In the genomic region with DNA sequence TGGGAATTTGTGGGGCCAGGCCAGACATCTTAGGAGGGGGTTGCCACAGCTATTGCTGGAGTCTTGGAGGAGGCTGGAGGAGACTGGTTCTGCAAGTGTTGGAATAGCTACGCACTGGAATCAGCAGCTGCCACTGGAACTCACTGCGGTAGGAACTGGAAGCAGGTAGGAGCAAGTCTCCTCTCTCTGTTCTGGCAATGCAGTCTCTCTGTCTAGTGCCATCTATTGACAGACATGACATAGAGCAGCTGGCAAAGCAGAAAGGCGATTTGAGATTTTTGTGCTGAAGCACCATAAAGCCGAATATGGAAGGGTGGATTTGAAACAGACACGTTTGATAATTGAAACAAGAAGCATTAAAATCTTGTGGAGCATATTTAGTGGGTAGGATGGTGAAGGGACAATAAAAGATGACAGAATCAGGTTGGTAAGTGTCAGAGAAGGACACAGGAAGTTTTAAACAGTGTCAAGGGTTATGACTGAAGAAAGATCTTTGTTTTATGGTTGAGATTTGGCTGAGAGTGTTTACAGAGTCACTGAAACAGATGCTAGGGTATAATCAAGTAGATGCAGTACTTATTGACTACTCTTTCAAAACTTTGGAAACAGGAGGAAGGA, we compare ENCODE assay signal across 1 cellular context.
TF ChIP-seq lines count a peak whose summit lies in the region.

No MANE protein-coding gene starts in this region.

TF ChIP-seq in H1, 55 proteins besides CTCF, POLR2A, EP300 and RAD21:
- TF ChIP-seq CEBPB (IDR thresholded peaks at IDR 0.05; ENCODE audit: low read depth, low read length) (no peak), CBX5 (IDR thresholded peaks at IDR 0.05; ENCODE audit: low read depth, low read length) (no peak), SRF (IDR thresholded peaks at IDR 0.05; ENCODE audit: low read depth, low read length) (no peak), YY1 (IDR thresholded peaks at IDR 0.05; ENCODE audit: low read depth, low read length) (0 out of 2 replicates have a peak, but pooled peaks have one; percentile 28), EZH2 (IDR thresholded peaks at IDR 0.05; ENCODE audit: low read depth, low read length, severe bottlenecking) (no peak), SP4 (IDR thresholded peaks at IDR 0.05; ENCODE audit: low read length) (no peak), POU5F1 (IDR thresholded peaks at IDR 0.05; ENCODE audit: low read depth, low read length) (no peak), SAP30 (IDR thresholded peaks at IDR 0.05; ENCODE audit: insufficient read depth, insufficient replicate concordance, low read length) (no peak), BCL11A (IDR thresholded peaks at IDR 0.05; ENCODE audit: low read depth in 2 of 2, low read length in 2 of 2) (no peak), FOSL1 (IDR thresholded peaks at IDR 0.05; ENCODE audit: insufficient read depth, low read depth, low read length) (no peak), HDAC6 (IDR thresholded peaks at IDR 0.05; ENCODE audit: low read depth, low read length) (no peak), SIRT6 (IDR thresholded peaks at IDR 0.05; ENCODE audit: low read length) (no peak), CREB1 (IDR thresholded peaks at IDR 0.05) (peak; percentile 50; the same call in 1 of the 2 replicates), SUZ12 (IDR thresholded peaks at IDR 0.05; ENCODE audit: low read length) (no peak), SP1 (IDR thresholded peaks at IDR 0.05; ENCODE audit: low read depth, low read length) (0 out of 2 replicates have a peak, but pooled peaks have one; percentile 14), CBX8 (IDR thresholded peaks at IDR 0.05; ENCODE audit: borderline replicate concordance, low read depth, low read length) (no peak), ASH2L (IDR thresholded peaks at IDR 0.05; ENCODE audit: low read length) (peak; percentile 48), TAF1 (IDR thresholded peaks at IDR 0.05; ENCODE audit: low read depth, low read length) (no peak)
- TF ChIP-seq, protein P1, sequence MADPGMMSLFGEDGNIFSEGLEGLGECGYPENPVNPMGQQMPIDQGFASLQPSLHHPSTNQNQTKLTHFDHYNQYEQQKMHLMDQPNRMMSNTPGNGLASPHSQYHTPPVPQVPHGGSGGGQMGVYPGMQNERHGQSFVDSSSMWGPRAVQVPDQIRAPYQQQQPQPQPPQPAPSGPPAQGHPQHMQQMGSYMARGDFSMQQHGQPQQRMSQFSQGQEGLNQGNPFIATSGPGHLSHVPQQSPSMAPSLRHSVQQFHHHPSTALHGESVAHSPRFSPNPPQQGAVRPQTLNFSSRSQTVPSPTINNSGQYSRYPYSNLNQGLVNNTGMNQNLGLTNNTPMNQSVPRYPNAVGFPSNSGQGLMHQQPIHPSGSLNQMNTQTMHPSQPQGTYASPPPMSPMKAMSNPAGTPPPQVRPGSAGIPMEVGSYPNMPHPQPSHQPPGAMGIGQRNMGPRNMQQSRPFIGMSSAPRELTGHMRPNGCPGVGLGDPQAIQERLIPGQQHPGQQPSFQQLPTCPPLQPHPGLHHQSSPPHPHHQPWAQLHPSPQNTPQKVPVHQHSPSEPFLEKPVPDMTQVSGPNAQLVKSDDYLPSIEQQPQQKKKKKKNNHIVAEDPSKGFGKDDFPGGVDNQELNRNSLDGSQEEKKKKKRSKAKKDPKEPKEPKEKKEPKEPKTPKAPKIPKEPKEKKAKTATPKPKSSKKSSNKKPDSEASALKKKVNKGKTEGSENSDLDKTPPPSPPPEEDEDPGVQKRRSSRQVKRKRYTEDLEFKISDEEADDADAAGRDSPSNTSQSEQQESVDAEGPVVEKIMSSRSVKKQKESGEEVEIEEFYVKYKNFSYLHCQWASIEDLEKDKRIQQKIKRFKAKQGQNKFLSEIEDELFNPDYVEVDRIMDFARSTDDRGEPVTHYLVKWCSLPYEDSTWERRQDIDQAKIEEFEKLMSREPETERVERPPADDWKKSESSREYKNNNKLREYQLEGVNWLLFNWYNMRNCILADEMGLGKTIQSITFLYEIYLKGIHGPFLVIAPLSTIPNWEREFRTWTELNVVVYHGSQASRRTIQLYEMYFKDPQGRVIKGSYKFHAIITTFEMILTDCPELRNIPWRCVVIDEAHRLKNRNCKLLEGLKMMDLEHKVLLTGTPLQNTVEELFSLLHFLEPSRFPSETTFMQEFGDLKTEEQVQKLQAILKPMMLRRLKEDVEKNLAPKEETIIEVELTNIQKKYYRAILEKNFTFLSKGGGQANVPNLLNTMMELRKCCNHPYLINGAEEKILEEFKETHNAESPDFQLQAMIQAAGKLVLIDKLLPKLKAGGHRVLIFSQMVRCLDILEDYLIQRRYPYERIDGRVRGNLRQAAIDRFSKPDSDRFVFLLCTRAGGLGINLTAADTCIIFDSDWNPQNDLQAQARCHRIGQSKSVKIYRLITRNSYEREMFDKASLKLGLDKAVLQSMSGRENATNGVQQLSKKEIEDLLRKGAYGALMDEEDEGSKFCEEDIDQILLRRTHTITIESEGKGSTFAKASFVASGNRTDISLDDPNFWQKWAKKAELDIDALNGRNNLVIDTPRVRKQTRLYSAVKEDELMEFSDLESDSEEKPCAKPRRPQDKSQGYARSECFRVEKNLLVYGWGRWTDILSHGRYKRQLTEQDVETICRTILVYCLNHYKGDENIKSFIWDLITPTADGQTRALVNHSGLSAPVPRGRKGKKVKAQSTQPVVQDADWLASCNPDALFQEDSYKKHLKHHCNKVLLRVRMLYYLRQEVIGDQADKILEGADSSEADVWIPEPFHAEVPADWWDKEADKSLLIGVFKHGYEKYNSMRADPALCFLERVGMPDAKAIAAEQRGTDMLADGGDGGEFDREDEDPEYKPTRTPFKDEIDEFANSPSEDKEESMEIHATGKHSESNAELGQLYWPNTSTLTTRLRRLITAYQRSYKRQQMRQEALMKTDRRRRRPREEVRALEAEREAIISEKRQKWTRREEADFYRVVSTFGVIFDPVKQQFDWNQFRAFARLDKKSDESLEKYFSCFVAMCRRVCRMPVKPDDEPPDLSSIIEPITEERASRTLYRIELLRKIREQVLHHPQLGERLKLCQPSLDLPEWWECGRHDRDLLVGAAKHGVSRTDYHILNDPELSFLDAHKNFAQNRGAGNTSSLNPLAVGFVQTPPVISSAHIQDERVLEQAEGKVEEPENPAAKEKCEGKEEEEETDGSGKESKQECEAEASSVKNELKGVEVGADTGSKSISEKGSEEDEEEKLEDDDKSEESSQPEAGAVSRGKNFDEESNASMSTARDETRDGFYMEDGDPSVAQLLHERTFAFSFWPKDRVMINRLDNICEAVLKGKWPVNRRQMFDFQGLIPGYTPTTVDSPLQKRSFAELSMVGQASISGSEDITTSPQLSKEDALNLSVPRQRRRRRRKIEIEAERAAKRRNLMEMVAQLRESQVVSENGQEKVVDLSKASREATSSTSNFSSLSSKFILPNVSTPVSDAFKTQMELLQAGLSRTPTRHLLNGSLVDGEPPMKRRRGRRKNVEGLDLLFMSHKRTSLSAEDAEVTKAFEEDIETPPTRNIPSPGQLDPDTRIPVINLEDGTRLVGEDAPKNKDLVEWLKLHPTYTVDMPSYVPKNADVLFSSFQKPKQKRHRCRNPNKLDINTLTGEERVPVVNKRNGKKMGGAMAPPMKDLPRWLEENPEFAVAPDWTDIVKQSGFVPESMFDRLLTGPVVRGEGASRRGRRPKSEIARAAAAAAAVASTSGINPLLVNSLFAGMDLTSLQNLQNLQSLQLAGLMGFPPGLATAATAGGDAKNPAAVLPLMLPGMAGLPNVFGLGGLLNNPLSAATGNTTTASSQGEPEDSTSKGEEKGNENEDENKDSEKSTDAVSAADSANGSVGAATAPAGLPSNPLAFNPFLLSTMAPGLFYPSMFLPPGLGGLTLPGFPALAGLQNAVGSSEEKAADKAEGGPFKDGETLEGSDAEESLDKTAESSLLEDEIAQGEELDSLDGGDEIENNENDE (IDR thresholded peaks at IDR 0.05; ENCODE audit: insufficient replicate concordance, low read length): no peak
